In the genomic region with DNA sequence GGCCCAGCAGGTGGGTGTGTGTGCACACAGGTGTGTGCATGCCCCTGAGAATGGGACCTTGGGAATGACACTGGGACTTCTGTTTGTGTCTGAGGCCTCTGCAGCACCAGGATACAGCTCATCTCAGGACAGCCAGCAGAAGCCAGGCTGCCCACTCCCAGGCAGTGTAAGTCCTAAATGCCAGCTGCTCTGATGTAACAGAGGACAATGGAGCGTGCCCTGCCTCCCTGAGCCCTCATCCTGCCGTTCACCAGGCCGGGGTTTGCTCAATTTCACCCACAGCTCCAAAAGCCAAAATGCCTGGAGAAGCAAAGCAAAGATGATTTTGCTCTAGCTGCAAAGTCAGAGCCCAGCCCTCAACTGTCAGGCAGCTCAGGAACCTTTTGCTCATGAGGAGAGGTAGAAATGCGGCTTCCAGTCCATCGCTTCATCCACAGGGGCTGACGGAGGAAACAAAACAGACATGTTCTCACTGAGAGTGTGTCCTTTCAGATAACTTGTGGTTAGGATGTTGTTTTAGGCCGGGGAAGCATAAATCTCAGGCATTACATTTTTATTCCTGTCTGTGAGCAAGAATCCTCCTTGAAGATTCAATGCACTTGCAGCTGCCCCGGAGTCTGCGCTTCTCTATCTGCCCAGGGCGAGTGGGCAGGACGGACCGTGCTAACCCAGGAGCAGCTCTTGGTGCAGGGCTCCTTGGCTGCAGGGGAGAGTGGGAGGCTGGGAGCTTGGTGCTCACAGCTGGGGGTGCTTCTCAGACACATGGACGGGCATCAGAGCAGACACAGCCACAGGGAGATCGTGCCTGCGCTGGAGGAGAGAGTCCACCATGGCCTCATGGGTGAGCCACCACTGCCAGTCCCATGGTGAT, we compare ENCODE assay signal across 20 cellular contexts.
DNase-seq lines count a peak whose midpoint lies in the region; ATAC-seq and TF ChIP-seq lines count a peak whose summit lies in the region.
"Had no signal": no experiment of that assay in that cellular context is flagged by ENCODE, and none has a peak within 500 bp of the region (broad histone marks: within the 10 kb centered on the region; RNA-seq: fewer than 3 reads in every experiment).

No MANE protein-coding gene starts in this region.

- DNase-seq in Right ventricle myocardium inferior (ENCODE audit: missing footprints) (peak; percentile 33), left ventricle myocardium superior (no peak), astrocyte of the spinal cord (ENCODE audit: low read depth, low spot score) (peak; percentile 81), mesenchymal stem cell (peak; percentile 62), putamen (ENCODE audit: low spot score) (no peak)
- DNase-seq: activated naive CD8-positive, alpha-beta T cell treated with anti-CD3 and anti-CD28 coated beads, Interleukin-2, amount 50 U/mL, for 24 hours; DMS79 treated with DMSO at 0.1 percent for 48 hours; heart left ventricle; natural killer cell; NCI-H1930; NCI-H524 treated with DMSO at 0.1 percent for 48 hours; SIG-M5; T-helper 1 cell had no signal

- peaks cover 43% of the 10 kb centered on the region for H3K4me1 ChIP-seq in mesenchymal stem cell (ENCODE audit: control insufficient read depth, insufficient read depth, low read depth, low read length)

- no peak overlapping the region for H4K91ac ChIP-seq in mesenchymal stem cell (ENCODE audit: low read length)

- no peaks in the 10 kb centered on the region for H3K79me1 ChIP-seq in mesenchymal stem cell (replicated peaks; ENCODE audit: low read length, poor library complexity, severe bottlenecking)

- peaks cover 23% of the 10 kb centered on the region for H3K4me1 Mint-ChIP-seq in stimulated activated memory B cell treated with anti-CD40 and anti-IgM and Interleukin-4, amounts not matched to agents 10 μg/mL and 1 μg/mL and 100 μg/mL, for 72 hours

- 56% methylated on average over 15 of the region's 15 CpGs for WGBS in mesenchymal stem cell

- H3K9me3 ChIP-seq in mesenchymal stem cell (ENCODE audit: control insufficient read depth, low read length): peaks cover 3% of the 10 kb centered on the region
- H3K9me3 ChIP-seq: heart left ventricle had no signal

- H3K4me3 ChIP-seq in astrocyte of the spinal cord (ENCODE audit: low read depth, low read length): no peak overlapping the region
- H3K4me3 ChIP-seq in mesenchymal stem cell (ENCODE audit: insufficient read depth in 1 of 2, low read depth in 1 of 2, low read length in 2 of 2): no peak overlapping the region
- H3K4me3 ChIP-seq: heart left ventricle had no signal

- peak overlapping the region in 1 of 2 experiments; percentile 36 for H3K14ac ChIP-seq in mesenchymal stem cell (ENCODE audit: low read length in 2 of 2)

- no peak overlapping the region for H2BK120ac ChIP-seq in mesenchymal stem cell (ENCODE audit: low read depth, low read length)

- H3K27me3 ChIP-seq in mesenchymal stem cell (ENCODE audit: control insufficient read depth in 1 of 2, insufficient read depth in 1 of 2, low read length in 2 of 2): peaks cover 0 to 30% of the 10 kb centered on the region in 2 experiments
- H3K27me3 ChIP-seq: heart left ventricle had no signal

- H3K36me3 ChIP-seq in mesenchymal stem cell (ENCODE audit: control insufficient read depth in 1 of 2, insufficient read depth in 2 of 2, low read depth in 1 of 2, low read length in 2 of 2): no peaks in the 10 kb centered on the region
- H3K36me3 ChIP-seq: heart left ventricle had no signal

- H3K27me3 Mint-ChIP-seq in stimulated activated memory B cell treated with anti-CD40 and anti-IgM and Interleukin-4, amounts not matched to agents 10 μg/mL and 1 μg/mL and 100 μg/mL, for 72 hours: peaks cover 18% of the 10 kb centered on the region

- in situ Hi-C loops in astrocyte of the spinal cord (cut with HindIII; ENCODE audit: low sequenced_read_pairs): no loop called here

- no peaks in the 10 kb centered on the region for H3K9me3 Mint-ChIP-seq in stimulated activated memory B cell treated with anti-CD40 and anti-IgM and Interleukin-4, amounts not matched to agents 10 μg/mL and 1 μg/mL and 100 μg/mL, for 72 hours
- H3K9me3 Mint-ChIP-seq: activated naive CD8-positive, alpha-beta T cell treated with anti-CD3 and anti-CD28 coated beads, Interleukin-2, amount 50 U/mL, for 24 hours; activated T-helper 17 cell treated with anti-CD3 and anti-CD28 coated beads, Interleukin-2, amount 50 U/mL, for 72 hours; CD8-positive, alpha-beta T cell; IgD-negative memory B cell; memory B cell; natural killer cell had no signal

- intact Hi-C loops in Right ventricle myocardium inferior (cut with DNase I): no loop called here
- intact Hi-C loops in left ventricle myocardium superior (cut with micrococcal nuclease): no loop called here

- H3K27ac Mint-ChIP-seq in stimulated activated memory B cell treated with anti-CD40 and anti-IgM and Interleukin-4, amounts not matched to agents 10 μg/mL and 1 μg/mL and 100 μg/mL, for 72 hours: peak overlapping the region; percentile 2
- H3K27ac Mint-ChIP-seq: activated naive CD8-positive, alpha-beta T cell treated with anti-CD3 and anti-CD28 coated beads, Interleukin-2, amount 50 U/mL, for 24 hours; activated T-helper 17 cell treated with anti-CD3 and anti-CD28 coated beads, Interleukin-2, amount 50 U/mL, for 72 hours; CD8-positive, alpha-beta T cell; IgD-negative memory B cell; natural killer cell had no signal

- H3K4me3 Mint-ChIP-seq in stimulated activated memory B cell treated with anti-CD40 and anti-IgM and Interleukin-4, amounts not matched to agents 10 μg/mL and 1 μg/mL and 100 μg/mL, for 72 hours: no peak overlapping the region
- H3K4me3 Mint-ChIP-seq: activated naive CD8-positive, alpha-beta T cell treated with anti-CD3 and anti-CD28 coated beads, Interleukin-2, amount 50 U/mL, for 24 hours; activated T-helper 17 cell treated with anti-CD3 and anti-CD28 coated beads, Interleukin-2, amount 50 U/mL, for 72 hours; CD8-positive, alpha-beta T cell; memory B cell; natural killer cell had no signal

- H3K36me3 Mint-ChIP-seq in stimulated activated memory B cell treated with anti-CD40 and anti-IgM and Interleukin-4, amounts not matched to agents 10 μg/mL and 1 μg/mL and 100 μg/mL, for 72 hours: no peaks in the 10 kb centered on the region
- H3K36me3 Mint-ChIP-seq: CD8-positive, alpha-beta T cell; IgD-negative memory B cell; memory B cell; natural killer cell had no signal

- peak overlapping the region; percentile 18 to 49 for H3K18ac ChIP-seq in mesenchymal stem cell (ENCODE audit: low read depth in 1 of 2, low read length in 2 of 2)

- H3K23ac ChIP-seq in mesenchymal stem cell (ENCODE audit: low read length in 2 of 2): no peak overlapping the region

- H3K9ac ChIP-seq in mesenchymal stem cell (ENCODE audit: low read length): no peak overlapping the region

- H4K8ac ChIP-seq in mesenchymal stem cell (ENCODE audit: low read length): peak overlapping the region; percentile 35

- peak overlapping the region in 1 of 2 experiments; percentile 26 for H2BK12ac ChIP-seq in mesenchymal stem cell (ENCODE audit: low read length in 2 of 2)

- peak overlapping the region; percentile 84 for H3K27ac ChIP-seq in mesenchymal stem cell (ENCODE audit: low read length, poor library complexity, severe bottlenecking)
- H3K27ac ChIP-seq: heart left ventricle had no signal

- H2AFZ ChIP-seq in mesenchymal stem cell (ENCODE audit: low read depth, low read length): no peak overlapping the region

- H2AK5ac ChIP-seq in mesenchymal stem cell (ENCODE audit: low read length, severe bottlenecking): peak overlapping the region; percentile 32

- no peak overlapping the region for H2BK15ac ChIP-seq in mesenchymal stem cell (ENCODE audit: low read depth, poor library complexity, severe bottlenecking)

- no peak overlapping the region for H3K4ac ChIP-seq in mesenchymal stem cell (ENCODE audit: low read depth in 1 of 2, low read length in 2 of 2)

- no peak for ATAC-seq in Right ventricle myocardium inferior
- no peak for ATAC-seq in left ventricle myocardium superior
- ATAC-seq in stimulated activated memory B cell treated with anti-CD40 and anti-IgM and Interleukin-4, amounts not matched to agents 10 μg/mL and 1 μg/mL and 100 μg/mL, for 72 hours: no peak
- ATAC-seq in GM18498 (IDR thresholded peaks at IDR 0.05; ENCODE audit: unreplicated experiment): no peak
- ATAC-seq in HG03432 (IDR thresholded peaks at IDR 0.05; ENCODE audit: unreplicated experiment): no peak
- ATAC-seq: activated naive CD8-positive, alpha-beta T cell treated with anti-CD3 and anti-CD28 coated beads, Interleukin-2, amount 50 U/mL, for 24 hours; activated T-helper 17 cell treated with anti-CD3 and anti-CD28 coated beads, Interleukin-2, amount 50 U/mL, for 72 hours; CD8-positive, alpha-beta T cell; natural killer cell had no signal

- H3K4me2 ChIP-seq in mesenchymal stem cell (ENCODE audit: low read length, poor library complexity, severe bottlenecking): peak overlapping the region; percentile 29

- peak overlapping the region; percentile 83 for H2BK5ac ChIP-seq in mesenchymal stem cell (ENCODE audit: low read depth, low read length, poor library complexity, severe bottlenecking)

- no peak for TF ChIP-seq CTCF in astrocyte of the spinal cord (IDR thresholded peaks at IDR 0.05; ENCODE audit: low read depth, low read length)

Comparison
In these comparisons a context has a peak if more than half of its experiments do, and no peak if none do; other contexts are left out.
1. DNase-seq: peak in Right ventricle myocardium inferior (single experiment), astrocyte of the spinal cord (single experiment) and mesenchymal stem cell (single experiment); none in left ventricle myocardium superior (single experiment) and putamen (single experiment).